Comparison of ENCODE assay signal across 14 cellular contexts in the genomic region with DNA sequence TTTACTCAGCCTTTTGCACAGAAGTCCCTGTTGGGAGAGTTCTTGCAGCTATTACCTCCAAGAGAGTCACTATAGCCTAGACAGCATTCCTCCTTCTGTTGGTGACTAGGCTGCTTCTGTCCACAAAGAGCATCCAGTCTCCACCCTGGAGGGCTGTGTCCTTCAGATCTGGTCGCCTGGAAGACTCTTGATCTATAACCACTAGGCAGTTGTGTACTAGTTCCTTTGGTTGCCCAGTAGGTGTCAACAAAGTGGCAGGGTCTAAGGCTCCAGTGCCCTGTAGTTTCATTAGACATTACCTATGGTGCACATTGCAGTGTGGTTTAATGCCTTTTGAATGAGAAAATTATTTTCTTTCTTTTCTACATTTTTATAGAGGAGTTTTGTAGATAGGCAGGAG. TPM values are rescaled to one million over a fixed set of nuclear protein-coding genes. Genes with fewer than 3 reads are reported as not detected.
DNase-seq lines count a peak whose midpoint lies in the region; ATAC-seq and TF ChIP-seq lines count a peak whose summit lies in the region.
"Had no signal": no experiment of that assay in that cellular context is flagged by ENCODE, and none has a peak within 500 bp of the region (broad histone marks: within the 10 kb centered on the region; RNA-seq: fewer than 3 reads in every experiment).

No MANE protein-coding gene starts in this region.

- no peaks in the 10 kb centered on the region for H3K27me3 ChIP-seq in kidney epithelial cell (ENCODE audit: control insufficient read depth, insufficient read depth, low read length)
- no peaks in the 10 kb centered on the region for H3K27me3 ChIP-seq in hepatocyte
- H3K27me3 ChIP-seq: sigmoid colon had no signal

- H3K9me3 ChIP-seq in hepatocyte (ENCODE audit: low read depth) = no peaks in the 10 kb centered on the region
- H3K9me3 ChIP-seq: HAP-1, sigmoid colon had no signal

- peak; percentile 48 for DNase-seq in ACHN
- DNase-seq in H4 (ENCODE audit: low spot score) = peak; percentile 6
- no peak for DNase-seq in kidney epithelial cell (ENCODE audit: low read depth)
- no peak for DNase-seq in hepatocyte (ENCODE audit: low spot score)
- DNase-seq in cerebellar nuclear complex (lab: John Stamatoyannopoulos, UW) = no peak
- no peak for DNase-seq in SK-N-DZ (ENCODE audit: low spot score)
- DNase-seq: activated effector memory CD4-positive, alpha-beta T cell treated with anti-CD3 and anti-CD28 coated beads, Interleukin-2, amount 50 U/mL, for 16 hours; DMS79; effector memory CD8-positive, alpha-beta T cell; sigmoid colon had no signal

- H4K20me1 ChIP-seq in hepatocyte (ENCODE audit: insufficient read depth, poor library complexity, severe bottlenecking) = no peaks in the 10 kb centered on the region

- TF ChIP-seq CTCF in kidney epithelial cell (IDR thresholded peaks at IDR 0.05; ENCODE audit: insufficient read depth, low read length, poor library complexity, severe bottlenecking) = peak; percentile 20
- no peak for TF ChIP-seq CTCF in hepatocyte (IDR thresholded peaks at IDR 0.05; ENCODE audit: poor library complexity)

- H3K36me3 ChIP-seq in kidney epithelial cell (ENCODE audit: control insufficient read depth, insufficient read depth, low read length) = no peaks in the 10 kb centered on the region
- H3K36me3 ChIP-seq in hepatocyte (replicated peaks; ENCODE audit: insufficient read depth, low read depth) = no peaks in the 10 kb centered on the region
- H3K36me3 ChIP-seq: HAP-1, sigmoid colon had no signal

- H3K4me1 ChIP-seq in hepatocyte (ENCODE audit: insufficient read depth) = no peaks in the 10 kb centered on the region
- H3K4me1 ChIP-seq: HAP-1 had no signal

- WGBS in hepatocyte (ENCODE audit: low lambda C conversion rate, missing lambda C conversion rate) = 74% methylated on average over 1 of the region's 1 CpG

- H3K4me3 ChIP-seq in kidney epithelial cell (ENCODE audit: low read depth, low read length) (no peak overlapping the region), hepatocyte (no peak overlapping the region)
- H3K4me3 ChIP-seq: HAP-1, lung, sigmoid colon had no signal

- no peak overlapping the region for H2AFZ ChIP-seq in hepatocyte

- ATAC-seq in SK-N-SH treated with all-trans-retinoic acid at 6 μM for 48 hours = peak; percentile 28; the same call in 1 of the 3 replicates
- no peak for ATAC-seq in GM21528 (IDR thresholded peaks at IDR 0.05; ENCODE audit: low FRiP score, unreplicated experiment)
- ATAC-seq: effector memory CD8-positive, alpha-beta T cell had no signal

- H3K4me2 ChIP-seq in hepatocyte = no peak overlapping the region

- no peaks in the 10 kb centered on the region for H3K79me2 ChIP-seq in hepatocyte

- no peaks in the 10 kb centered on the region for H3K9me2 ChIP-seq in hepatocyte (replicated peaks; ENCODE audit: insufficient read depth)

- H3K27ac ChIP-seq in hepatocyte = no peak overlapping the region
- H3K27ac ChIP-seq: sigmoid colon had no signal

- in situ Hi-C loops in ACHN (cut with HindIII; ENCODE audit: low pct_ligation_motif_present, low pct_unique_long_range_greater_than_20kb, low sequenced_read_pairs) = no loop called here

TF ChIP-seq in SK-N-SH treated with all-trans-retinoic acid at 6 μM for 48 hours, 23 proteins besides CTCF, POLR2A, EP300 and RAD21:
- no peak for TF ChIP-seq ISL1 (CRISPR knock-in tag; IDR thresholded peaks at IDR 0.05)
- TF ChIP-seq RARB (CRISPR knock-in tag; IDR thresholded peaks at IDR 0.05) = no peak
- no peak for TF ChIP-seq SNAI2 (CRISPR knock-in tag; IDR thresholded peaks at IDR 0.05)
- no peak for TF ChIP-seq ZFP30 (CRISPR knock-in tag; IDR thresholded peaks at IDR 0.05)
- TF ChIP-seq, protein P1, sequence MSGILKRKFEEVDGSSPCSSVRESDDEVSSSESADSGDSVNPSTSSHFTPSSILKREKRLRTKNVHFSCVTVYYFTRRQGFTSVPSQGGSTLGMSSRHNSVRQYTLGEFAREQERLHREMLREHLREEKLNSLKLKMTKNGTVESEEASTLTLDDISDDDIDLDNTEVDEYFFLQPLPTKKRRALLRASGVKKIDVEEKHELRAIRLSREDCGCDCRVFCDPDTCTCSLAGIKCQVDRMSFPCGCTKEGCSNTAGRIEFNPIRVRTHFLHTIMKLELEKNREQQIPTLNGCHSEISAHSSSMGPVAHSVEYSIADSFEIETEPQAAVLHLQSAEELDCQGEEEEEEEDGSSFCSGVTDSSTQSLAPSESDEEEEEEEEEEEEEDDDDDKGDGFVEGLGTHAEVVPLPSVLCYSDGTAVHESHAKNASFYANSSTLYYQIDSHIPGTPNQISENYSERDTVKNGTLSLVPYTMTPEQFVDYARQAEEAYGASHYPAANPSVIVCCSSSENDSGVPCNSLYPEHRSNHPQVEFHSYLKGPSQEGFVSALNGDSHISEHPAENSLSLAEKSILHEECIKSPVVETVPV (CRISPR knock-in tag; IDR thresholded peaks at IDR 0.05) = no peak
- TF ChIP-seq ZFP3 (CRISPR knock-in tag; IDR thresholded peaks at IDR 0.05) = no peak
TF ChIP-seq in SK-N-SH treated with all-trans-retinoic acid at 6 μM for 48 hours: peak in this region for 0.

RNA-seq across cellular contexts. Expression of gene AKR1C2, which starts 11.3 kb away (rescaled TPM):
- total RNA-seq in H4 (2014; rRNA removed; shearing (Covaris generic)) = 74.6 and 115 TPM in 2 replicates
- total RNA-seq in kidney epithelial cell = 0.27 and 2.0 TPM in 2 replicates
- 47.7 and 51.0 TPM in 2 replicates for total RNA-seq in hepatocyte
- polyA plus RNA-seq in hepatocyte = 35.0 and 51.7 TPM in 2 replicates
- 0.84 and 3.5 TPM in 2 replicates for polyA plus RNA-seq in SK-N-DZ (2014; cell fraction: cytosol; rRNA removed)
- polyA plus RNA-seq in SK-N-DZ (2014; cell fraction: nucleus; rRNA removed) = 4.3 and 6.5 TPM in 2 replicates

RNA-seq across cellular contexts. Expression of gene AKR1C1, which starts 51.7 kb away (rescaled TPM):
- total RNA-seq in H4 (2014; rRNA removed; shearing (Covaris generic)) = 238 and 248 TPM in 2 replicates
- total RNA-seq in kidney epithelial cell (1.2 and 1.5 TPM in 2 replicates), hepatocyte (175 and 179 TPM in 2 replicates)
- 67.8 and 106 TPM in 2 replicates for polyA plus RNA-seq in hepatocyte
- 11.4 and 14.7 TPM in 2 replicates for polyA plus RNA-seq in SK-N-DZ (2014; cell fraction: cytosol; rRNA removed)
- 6.4 and 7.6 TPM in 2 replicates for polyA plus RNA-seq in SK-N-DZ (2014; cell fraction: nucleus; rRNA removed)

Comparison
In these comparisons a context has a peak if more than half of its experiments do, and no peak if none do; other contexts are left out.
1. DNase-seq: peak in ACHN (single experiment) and H4 (single experiment); none in kidney epithelial cell (single experiment), hepatocyte (single experiment), cerebellar nuclear complex (0 of 2) and SK-N-DZ (single experiment).
2. RNA of gene AKR1C2, which starts 11.3 kb away (total RNA-seq): 74.6 to 115 TPM in H4 and 47.7 to 51.0 TPM in hepatocyte; 0.27 to 2.0 TPM in kidney epithelial cell; every median in the first group is over 10 times any median in the second.
3. RNA of gene AKR1C1, which starts 51.7 kb away (total RNA-seq): 238 to 248 TPM in H4 and 175 to 179 TPM in hepatocyte; 1.2 to 1.5 TPM in kidney epithelial cell; every median in the first group is over 10 times any median in the second.